Comparison of ENCODE assay signal across 8 cellular contexts in the genomic region with DNA sequence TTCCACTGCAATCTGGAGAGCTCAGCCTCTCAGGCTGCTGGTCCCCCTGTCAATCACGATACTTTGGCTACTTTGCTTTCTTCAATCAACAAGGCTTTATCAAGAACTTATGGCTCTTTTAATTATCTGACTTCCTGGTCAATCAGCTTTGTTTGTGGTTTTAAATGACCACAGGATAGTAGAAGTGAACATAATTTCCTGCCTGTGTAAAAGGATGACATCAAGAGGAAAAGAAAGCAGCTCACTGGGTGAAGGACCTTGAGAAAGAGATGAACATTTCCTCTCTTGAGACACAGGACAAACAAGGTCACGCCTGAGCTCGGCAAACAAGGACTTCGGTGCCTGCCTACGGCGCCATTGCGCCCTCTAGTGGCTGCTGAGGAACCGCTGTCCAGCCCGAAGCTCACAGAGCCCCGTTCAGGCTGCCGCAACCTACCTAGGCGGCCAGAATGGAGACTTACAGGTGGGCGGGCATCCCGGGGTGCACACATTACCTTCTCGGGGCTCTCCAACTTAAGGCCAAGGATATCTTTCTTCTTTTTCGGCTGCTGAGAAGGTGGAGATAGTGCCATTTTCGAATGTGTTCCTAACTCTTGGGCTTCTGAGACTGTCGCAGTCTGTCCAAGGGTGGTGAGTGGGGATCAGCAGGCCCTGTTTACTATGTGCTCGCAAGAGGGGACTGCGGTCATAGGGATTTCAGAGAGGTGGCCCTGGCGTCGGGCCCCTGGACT. TPM values are rescaled to one million over a fixed set of nuclear protein-coding genes. Genes with fewer than 3 reads are reported as not detected.
A peak's percentile ranks its signal among the peaks of the same experiment; 100 is the strongest.
DNase-seq lines count a peak whose midpoint lies in the region; ATAC-seq and TF ChIP-seq lines count a peak whose summit lies in the region.

No MANE protein-coding gene starts in this region.

- H3K9me3 ChIP-seq in liver (ENCODE audit: control insufficient read depth in 4 of 4, low read length in 3 of 4): no peaks in the 10 kb centered on the region

- no peaks in the 10 kb centered on the region for H3K36me3 ChIP-seq in liver (ENCODE audit: control insufficient read depth in 4 of 4, insufficient read depth in 3 of 4, low read depth in 1 of 4, low read length in 3 of 4)

- TF ChIP-seq RAD21 in liver (IDR thresholded peaks at IDR 0.05): peak; percentile 98

- ATAC-seq in GM19023 (IDR thresholded peaks at IDR 0.05; ENCODE audit: unreplicated experiment) (peak; percentile 93), HG03175 (IDR thresholded peaks at IDR 0.05; ENCODE audit: unreplicated experiment) (peak; percentile 86)

- WGBS in liver: 9% methylated on average over 22 of the region's 22 CpGs

- H3K4me3 ChIP-seq in coronary artery (no peak overlapping the region), liver (ENCODE audit: low read depth in 1 of 3, low read length in 3 of 3) (no peak overlapping the region)

- peak; percentile 98 to 99 for DNase-seq in AML-193 (lab: John Stamatoyannopoulos, UW)
- peak; percentile 82 for DNase-seq in NCI-H510A treated with DMSO at 0.1 percent for 48 hours (lab: John Stamatoyannopoulos, UW)
- peak; percentile 93 for DNase-seq in activated CD4-positive, alpha-beta T cell treated with anti-CD3 and anti-CD28 coated beads for 48 hours
- DNase-seq in coronary artery (ENCODE audit: low spot score): peak; percentile 93
- DNase-seq in stimulated activated CD4-positive, alpha-beta T cell treated with anti-CD3 and anti-CD28 coated beads, Interleukin-4, amount 100 ng/mL, for 1 hour: peak; percentile 91

- no peaks in the 10 kb centered on the region for H3K27me3 ChIP-seq in liver (ENCODE audit: control insufficient read depth in 4 of 4, insufficient read depth in 4 of 4, low read length in 3 of 4)

- H3K4me1 ChIP-seq in liver (ENCODE audit: control insufficient read depth in 4 of 4, insufficient read depth in 4 of 4, low read length in 3 of 4): peaks cover 0 to 9% (median 2%) of the 10 kb centered on the region in 4 donors

- H3K9ac ChIP-seq in liver (ENCODE audit: low read depth in 1 of 2, low read length in 2 of 2): peak overlapping the region; percentile 10 to 57

- H3K27ac ChIP-seq in coronary artery (peak overlapping the region; percentile 22 to 60), liver (ENCODE audit: low read depth in 1 of 2, low read length in 2 of 2) (peak overlapping the region; percentile 67 to 82)

- TF ChIP-seq CTCF in coronary artery (IDR thresholded peaks at IDR 0.05): peak; percentile 92
- peak; percentile 94 for TF ChIP-seq CTCF in liver (IDR thresholded peaks at IDR 0.05; ENCODE audit: low read depth, low read length, missing input control)

TF ChIP-seq in liver, 16 proteins besides CTCF, POLR2A, EP300 and RAD21:
- TF ChIP-seq FOXA1 (IDR thresholded peaks at IDR 0.05) (no peak), EGR1 (IDR thresholded peaks at IDR 0.05; ENCODE audit: low read depth in 2 of 2) (no peak), ZBTB33 (IDR thresholded peaks at IDR 0.05) (no peak), RXRA (IDR thresholded peaks at IDR 0.05) (peak; percentile 84 to 95), YY1 (IDR thresholded peaks at IDR 0.05) (peak; percentile 27), NR2F2 (IDR thresholded peaks at IDR 0.05) (peak; percentile 90), ATF3 (IDR thresholded peaks at IDR 0.05) (no peak), REST (IDR thresholded peaks at IDR 0.05) (peak; percentile 83), JUND (IDR thresholded peaks at IDR 0.05) (peak in 1 of 2 donors; percentile 51), HNF4A (conservative IDR thresholded peaks at IDR 0.05) (peak; percentile 6 to 52), FOXA2 (IDR thresholded peaks at IDR 0.05) (peak; percentile 9), HNF4G (IDR thresholded peaks at IDR 0.05) (no peak), TAF1 (conservative IDR thresholded peaks at IDR 0.05) (no peak), GABPA (IDR thresholded peaks at IDR 0.05 in 1 of 2, conservative IDR thresholded peaks at IDR 0.05 in 1 of 2) (no peak), SP1 (IDR thresholded peaks at IDR 0.05) (peak; percentile 62)
- TF ChIP-seq, protein P1, sequence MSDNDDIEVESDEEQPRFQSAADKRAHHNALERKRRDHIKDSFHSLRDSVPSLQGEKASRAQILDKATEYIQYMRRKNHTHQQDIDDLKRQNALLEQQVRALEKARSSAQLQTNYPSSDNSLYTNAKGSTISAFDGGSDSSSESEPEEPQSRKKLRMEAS (IDR thresholded peaks at IDR 0.05): no peak

RNA-seq across cellular contexts. Expression of gene IL1RL2, which starts 54.0 kb away (rescaled TPM):
- total RNA-seq in liver: 1 to 10 TPM in 1 of 2 donors, under 1 TPM in 1; 0.98 to 1.3 TPM
- 1 to 10 TPM; 1.3 to 2.0 TPM for polyA plus RNA-seq in liver
